ENCODE assay signal across 1 cellular context in the genomic region with DNA sequence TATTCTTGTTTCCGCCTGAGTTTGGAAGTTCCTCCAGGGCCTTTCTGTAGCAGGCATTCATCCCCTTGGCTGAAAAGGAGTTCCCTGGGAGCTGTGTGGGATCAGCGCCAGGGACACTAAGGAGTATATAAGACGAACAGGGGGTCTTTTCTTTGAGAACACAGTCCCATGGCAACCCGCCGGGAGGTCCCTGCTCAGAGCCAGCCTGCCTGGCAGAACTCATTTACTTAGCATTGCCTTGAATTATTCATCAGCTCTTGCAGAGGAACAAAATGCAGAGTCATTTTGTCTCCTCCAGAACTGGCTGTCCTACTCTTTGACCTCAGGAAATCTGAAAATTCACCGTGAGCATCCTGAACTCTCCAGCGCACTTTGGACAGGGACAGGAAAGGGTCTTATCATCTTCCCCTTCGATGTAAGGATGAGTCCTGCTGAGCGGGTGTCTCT.
TF ChIP-seq lines count a peak whose summit lies in the region.

No MANE protein-coding gene starts in this region.

TF ChIP-seq in SK-N-SH, 30 proteins besides CTCF, POLR2A, EP300 and RAD21 (continued from another document):
- TF ChIP-seq GABPA (IDR thresholded peaks at IDR 0.05; ENCODE audit: low read depth), result no peak
